ENCODE assay signal across 8 cellular contexts in genomic region chr22:39308614-39309363, GRCh38. TPM values are rescaled to one million over a fixed set of nuclear protein-coding genes. Genes with fewer than 3 reads are reported as not detected.
DNase-seq lines count a peak whose midpoint lies in the region; ATAC-seq lines count a peak whose summit lies in the region.

No MANE protein-coding gene starts in this region.

- peaks cover 8% of the 10 kb centered on the region for H3K4me1 ChIP-seq in rectal smooth muscle tissue (ENCODE audit: control insufficient read depth, insufficient read depth, low read length)

- H3K36me3 ChIP-seq in rectal smooth muscle tissue (ENCODE audit: control insufficient read depth, insufficient read depth, low read length), result peaks cover 23% of the 10 kb centered on the region

- ATAC-seq in GM19324 (IDR thresholded peaks at IDR 0.05; ENCODE audit: low FRiP score, unreplicated experiment) (no peak), GM18870 (IDR thresholded peaks at IDR 0.05; ENCODE audit: unreplicated experiment) (no peak)

- H3K27me3 ChIP-seq in rectal smooth muscle tissue (ENCODE audit: control insufficient read depth, insufficient read depth, low read length), result no peaks in the 10 kb centered on the region

- peak overlapping the region; percentile 63 for H3K27ac ChIP-seq in rectal smooth muscle tissue (ENCODE audit: low read depth, low read length)

- no peak overlapping the region for H3K9ac ChIP-seq in rectal smooth muscle tissue (ENCODE audit: low read length)

- peak overlapping the region; percentile 24 for H3K4me3 ChIP-seq in rectal smooth muscle tissue (ENCODE audit: low read length)

- peak; percentile 85 for DNase-seq in GM04503 (ENCODE audit: low read depth)
- peak; percentile 91 for DNase-seq in RPMI7951 (ENCODE audit: low read depth)
- peak; percentile 94 for DNase-seq in fibroblast of peridontal ligament (ENCODE audit: extremely low read depth)
- DNase-seq in NCI-H1694 treated with DMSO at 0.1 percent for 48 hours (lab: John Stamatoyannopoulos, UW), result no peak
- no peak for DNase-seq in germinal center (ENCODE audit: low spot score)

RNA-seq across cellular contexts. Expression of gene RPL3, which starts 10.6 kb away (rescaled TPM):
- 1,170 and 1,583 TPM in 2 replicates for total RNA-seq in RPMI7951 (2014; rRNA removed; shearing (Covaris generic))

RNA-seq across cellular contexts. Expression of gene SYNGR1, which starts 41.0 kb away (rescaled TPM):
- total RNA-seq in RPMI7951 (2014; rRNA removed; shearing (Covaris generic)), result 7.0 and 14.8 TPM in 2 replicates

Comparison
In these comparisons a context has a peak if more than half of its experiments do, and no peak if none do; other contexts are left out.
1. DNase-seq: peak in GM04503 (single experiment), RPMI7951 (single experiment) and fibroblast of peridontal ligament (single experiment); none in NCI-H1694 treated with DMSO at 0.1 percent for 48 hours (single experiment) and germinal center (single experiment).